In the genomic region with DNA sequence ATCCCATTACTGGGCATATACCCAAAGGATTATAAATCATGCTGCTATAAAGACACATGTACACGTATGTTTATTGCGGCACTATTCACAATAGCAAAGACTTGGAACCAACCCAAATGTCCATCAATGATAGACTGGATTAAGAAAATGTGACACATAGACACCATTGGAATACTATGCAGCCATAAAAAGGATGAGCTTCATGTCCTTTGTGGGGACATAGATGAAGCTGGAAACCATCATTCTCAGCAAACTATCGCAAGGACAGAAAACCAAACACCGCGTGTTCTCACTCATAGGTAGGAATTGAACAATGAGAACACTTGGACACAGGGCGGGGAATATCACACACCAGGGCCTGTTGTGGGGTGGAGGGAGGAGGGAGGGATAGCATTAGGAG, we compare ENCODE assay signal across 2 cellular contexts.
DNase-seq lines count a peak whose midpoint lies in the region; TF ChIP-seq lines count a peak whose summit lies in the region.
"Not testable (repeated sequence)": the region's sequence is repeated elsewhere in the genome, so short reads cannot be mapped to it uniquely, and the experiment has no call there.

No MANE protein-coding gene starts in this region.

- H3K27me3 Mint-ChIP-seq in endothelial cell (ENCODE audit: unreplicated experiment) = not testable (repeated sequence)

- H3K27ac Mint-ChIP-seq in endothelial cell (ENCODE audit: unreplicated experiment) = peak overlapping the region; percentile 61

- not testable (repeated sequence) for H3K27ac ChIP-seq in HEK293 (ENCODE audit: extremely low read depth, low read depth, low read length)

- TF ChIP-seq CTCF in HEK293 (tag by site-specific recombination; IDR thresholded peaks at IDR 0.05); endothelial cell (IDR thresholded peaks at IDR 0.05; ENCODE audit: unreplicated experiment): not testable (repeated sequence)

- POLR2A ChIA-PET in HEK293 (lab: Yijun Ruan, JAX) = not testable (repeated sequence)

- H3K4me3 Mint-ChIP-seq in endothelial cell (ENCODE audit: unreplicated experiment) = not testable (repeated sequence)

- not testable (repeated sequence) for H3K36me3 Mint-ChIP-seq in endothelial cell (ENCODE audit: low read depth, unreplicated experiment)

- DNase-seq in endothelial cell (ENCODE audit: low spot score) = not testable (repeated sequence)

- not testable (repeated sequence) for H3K4me1 ChIP-seq in HEK293 (ENCODE audit: control insufficient read depth, insufficient read depth, low read length)

- not testable (repeated sequence) for H3K4me1 Mint-ChIP-seq in endothelial cell (ENCODE audit: unreplicated experiment)

- H3K4me3 ChIP-seq in HEK293 (ENCODE audit: low read depth, low read length) = not testable (repeated sequence)

- H3K36me3 ChIP-seq in HEK293 (ENCODE audit: control insufficient read depth in 2 of 2, insufficient read depth in 1 of 2, low read length in 2 of 2) = not testable (repeated sequence)

- not testable (repeated sequence) for H3K9me3 Mint-ChIP-seq in endothelial cell (ENCODE audit: unreplicated experiment)

- not testable (repeated sequence) for H3K9me3 ChIP-seq in HEK293 (ENCODE audit: control insufficient read depth, insufficient read depth, low read depth, low read length)

- CTCF ChIA-PET in HEK293 (lab: Yijun Ruan, JAX) = not testable (repeated sequence)

TF ChIP-seq in HEK293, 187 proteins besides CTCF, POLR2A, EP300 and RAD21:
- peak; percentile 93 for TF ChIP-seq ZNF146 (tag by site-specific recombination; IDR thresholded peaks at IDR 0.05)
